Comparison of ENCODE assay signal across 1 cellular context in the genomic region with DNA sequence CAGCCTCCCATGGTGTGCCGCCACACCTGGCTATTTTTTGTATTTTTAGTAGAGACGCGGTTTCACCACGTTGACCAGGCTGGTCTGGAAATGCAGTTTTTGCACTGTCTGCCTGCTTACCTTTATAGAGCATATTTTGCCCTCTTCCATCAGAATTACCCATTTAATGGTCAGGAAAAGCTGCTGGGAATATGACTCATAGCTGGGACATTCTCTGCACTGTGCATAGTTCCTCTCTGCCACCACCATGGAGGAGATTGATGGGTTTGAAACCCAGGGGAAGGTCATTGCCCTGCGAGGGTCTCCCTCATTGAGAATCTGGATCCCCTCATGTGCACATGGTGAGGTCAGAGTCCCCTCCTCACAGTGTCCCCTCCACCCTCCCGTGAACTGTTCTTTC.
TF ChIP-seq lines count a peak whose summit lies in the region.

No MANE protein-coding gene starts in this region.

TF ChIP-seq in SK-N-SH, 30 proteins besides CTCF, POLR2A, EP300 and RAD21 (continued from another document):
- TF ChIP-seq, protein P1, sequence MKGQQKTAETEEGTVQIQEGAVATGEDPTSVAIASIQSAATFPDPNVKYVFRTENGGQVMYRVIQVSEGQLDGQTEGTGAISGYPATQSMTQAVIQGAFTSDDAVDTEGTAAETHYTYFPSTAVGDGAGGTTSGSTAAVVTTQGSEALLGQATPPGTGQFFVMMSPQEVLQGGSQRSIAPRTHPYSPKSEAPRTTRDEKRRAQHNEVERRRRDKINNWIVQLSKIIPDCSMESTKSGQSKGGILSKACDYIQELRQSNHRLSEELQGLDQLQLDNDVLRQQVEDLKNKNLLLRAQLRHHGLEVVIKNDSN (IDR thresholded peaks at IDR 0.05; ENCODE audit: borderline replicate concordance, low read depth) = no peak
- TF ChIP-seq SMC3 (IDR thresholded peaks at IDR 0.05; ENCODE audit: low read depth, low read length) = no peak
